9 cellular contexts compared by ENCODE assay signal in the genomic region with DNA sequence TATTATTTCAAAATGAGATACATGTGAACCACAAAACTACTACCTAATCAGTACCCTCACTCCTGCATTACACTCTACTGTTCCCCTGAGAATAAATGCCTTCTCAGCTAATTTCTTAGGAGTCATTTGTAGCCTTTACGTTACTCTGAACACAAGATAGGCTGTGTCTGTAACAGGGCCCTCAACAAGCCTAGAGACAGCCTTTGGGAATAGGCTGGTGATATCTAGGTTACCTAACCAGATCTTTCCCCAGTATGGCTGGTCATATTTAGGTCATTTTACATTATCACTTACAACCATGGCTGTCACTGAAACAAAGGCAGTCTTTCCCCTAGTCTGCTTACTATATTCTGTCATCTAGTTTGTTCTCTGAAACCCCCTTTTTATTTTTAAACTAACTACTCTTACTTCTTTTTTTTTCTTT. TPM values are rescaled to one million over a fixed set of nuclear protein-coding genes. Genes with fewer than 3 reads are reported as not detected.
A peak's percentile ranks its signal among the peaks of the same experiment; 100 is the strongest.
DNase-seq lines count a peak whose midpoint lies in the region; ATAC-seq and TF ChIP-seq lines count a peak whose summit lies in the region.
"Had no signal": no experiment of that assay in that cellular context is flagged by ENCODE, and none has a peak within 500 bp of the region (broad histone marks: within the 10 kb centered on the region; RNA-seq: fewer than 3 reads in every experiment).

No MANE protein-coding gene starts in this region.

- no peaks in the 10 kb centered on the region for H3K9me3 Mint-ChIP-seq in CD8-positive, alpha-beta memory T cell
- no peaks in the 10 kb centered on the region for H3K9me3 Mint-ChIP-seq in activated naive CD8-positive, alpha-beta T cell treated with anti-CD3 and anti-CD28 coated beads, Interleukin-2, amount 50 U/mL, for 24 hours

- peaks cover 17 to 62% (median 25%) of the 10 kb centered on the region in 3 donors for H3K36me3 Mint-ChIP-seq in CD8-positive, alpha-beta memory T cell
- H3K36me3 Mint-ChIP-seq in activated naive CD8-positive, alpha-beta T cell treated with anti-CD3 and anti-CD28 coated beads, Interleukin-2, amount 50 U/mL, for 24 hours (ENCODE audit: low read depth), result peaks cover 49% of the 10 kb centered on the region

- H3K9me3 ChIP-seq in CD8-positive, alpha-beta memory T cell (ENCODE audit: low read length), result no peaks in the 10 kb centered on the region
- H3K9me3 ChIP-seq in psoas muscle (no peaks in the 10 kb centered on the region), esophagus squamous epithelium (no peaks in the 10 kb centered on the region)

- peaks cover 73 to 95% (median 91%) of the 10 kb centered on the region in 3 donors for H3K4me1 Mint-ChIP-seq in CD8-positive, alpha-beta memory T cell
- H3K4me1 Mint-ChIP-seq in activated naive CD8-positive, alpha-beta T cell treated with anti-CD3 and anti-CD28 coated beads, Interleukin-2, amount 50 U/mL, for 24 hours, result peaks cover 87% of the 10 kb centered on the region

- H3K4me1 ChIP-seq in CD8-positive, alpha-beta memory T cell (ENCODE audit: insufficient read depth, low read length), result peaks cover 95% of the 10 kb centered on the region
- H3K4me1 ChIP-seq in psoas muscle, result no peaks in the 10 kb centered on the region
- H3K4me1 ChIP-seq in esophagus squamous epithelium, result peaks cover 0 to 6% (median 0%) of the 10 kb centered on the region in 3 donors

- WGBS in psoas muscle, 3 donors, result 91 to 100% (median 96%) methylated on average over 1 of the region's 1 CpG
- WGBS in esophagus squamous epithelium, 2 donors, result 77 to 83% methylated on average over 1 of the region's 1 CpG

- peak overlapping the region; percentile 53 for H3K27ac ChIP-seq in CD8-positive, alpha-beta memory T cell (ENCODE audit: low read depth, low read length)
- H3K27ac ChIP-seq in psoas muscle (no peak overlapping the region), esophagus squamous epithelium (no peak overlapping the region)

- no peak for TF ChIP-seq POLR2A in esophagus squamous epithelium (IDR thresholded peaks at IDR 0.05)

- intact Hi-C loops in psoas muscle (cut with DNase I) (no loop called here), esophagus squamous epithelium (cut with DNase I) (no loop called here)

- TF ChIP-seq CTCF in psoas muscle (IDR thresholded peaks at IDR 0.05), result no peak
- TF ChIP-seq CTCF in esophagus squamous epithelium (IDR thresholded peaks at IDR 0.05), result no peak

- H3K4me3 ChIP-seq in CD8-positive, alpha-beta memory T cell (ENCODE audit: low read length), result peak overlapping the region; percentile 57
- H3K4me3 ChIP-seq in psoas muscle (no peak overlapping the region), esophagus squamous epithelium (no peak overlapping the region)

- H3K27ac Mint-ChIP-seq in CD8-positive, alpha-beta memory T cell, result peak overlapping the region; percentile 78 to 98 (median 95)
- H3K27ac Mint-ChIP-seq in activated naive CD8-positive, alpha-beta T cell treated with anti-CD3 and anti-CD28 coated beads, Interleukin-2, amount 50 U/mL, for 24 hours, result peak overlapping the region; percentile 95

- no peaks in the 10 kb centered on the region for H3K27me3 ChIP-seq in CD8-positive, alpha-beta memory T cell (ENCODE audit: insufficient read depth, low read length, poor library complexity, severe bottlenecking)
- H3K27me3 ChIP-seq in psoas muscle (ENCODE audit: insufficient read depth in 3 of 3, low read length in 2 of 3) (no peaks in the 10 kb centered on the region), esophagus squamous epithelium (no peaks in the 10 kb centered on the region)

- POLR2A ChIA-PET in CD8-positive, alpha-beta memory T cell (lab: Charles Lee), result interaction anchor here (0.6 to 7.3 kb wide), 10 partner anchors 9 to 356 kb away, joined by 3 to 163 read pairs (median 4); a partner anchor contains a TSS

- CTCF ChIA-PET in CD8-positive, alpha-beta memory T cell (lab: Charles Lee), result interaction anchor here (0.7 to 12.9 kb wide), 5 partner anchors 13 to 93 kb away, joined by 3 to 160 read pairs (median 3); a partner anchor contains a TSS

- peaks cover 18% of the 10 kb centered on the region for H3K36me3 ChIP-seq in CD8-positive, alpha-beta memory T cell (ENCODE audit: insufficient read depth, low read length)
- H3K36me3 ChIP-seq in psoas muscle (ENCODE audit: insufficient read depth in 1 of 2, low read depth in 1 of 2) (peaks cover 0 to 79% of the 10 kb centered on the region in 2 donors), esophagus squamous epithelium (peaks cover 0 to 85% (median 0%) of the 10 kb centered on the region in 3 donors)

- ATAC-seq in GM21381 (IDR thresholded peaks at IDR 0.05; ENCODE audit: unreplicated experiment) (peak; percentile 51), HG03354 (IDR thresholded peaks at IDR 0.05; ENCODE audit: poor library complexity, severe bottlenecking, unreplicated experiment) (peak; percentile 76), psoas muscle (no peak)
- peak; percentile 30 for ATAC-seq in activated naive CD8-positive, alpha-beta T cell treated with anti-CD3 and anti-CD28 coated beads, Interleukin-2, amount 50 U/mL, for 24 hours

- peak overlapping the region; percentile 28 to 79 (median 72) for H3K4me3 Mint-ChIP-seq in CD8-positive, alpha-beta memory T cell
- peak overlapping the region; percentile 78 for H3K4me3 Mint-ChIP-seq in activated naive CD8-positive, alpha-beta T cell treated with anti-CD3 and anti-CD28 coated beads, Interleukin-2, amount 50 U/mL, for 24 hours

- peak in 2 of 5 donors; percentile 48 to 53 for DNase-seq in CD8-positive, alpha-beta memory T cell
- no peak for DNase-seq in activated naive CD8-positive, alpha-beta T cell treated with anti-CD3 and anti-CD28 coated beads, Interleukin-2, amount 50 U/mL, for 24 hours
- no peak for DNase-seq in psoas muscle
- no peak for DNase-seq in NCI-H82 (lab: John Stamatoyannopoulos, UW)
- no peak for DNase-seq in esophagus squamous epithelium (lab: John Stamatoyannopoulos, UW)
- no peak for DNase-seq in stimulated activated CD4-positive, alpha-beta T cell treated with anti-CD3 and anti-CD28 coated beads, Interleukin-15, amount 100 ng/mL, for 24 hours
- DNase-seq: OCI-M1 had no signal

- no peaks in the 10 kb centered on the region for H3K27me3 Mint-ChIP-seq in CD8-positive, alpha-beta memory T cell
- H3K27me3 Mint-ChIP-seq in activated naive CD8-positive, alpha-beta T cell treated with anti-CD3 and anti-CD28 coated beads, Interleukin-2, amount 50 U/mL, for 24 hours, result no peaks in the 10 kb centered on the region

RNA-seq across cellular contexts. Expression of a gene that starts 14.2 kb away (rescaled TPM):
- 10 to 100 TPM; 76.0 to 77.1 TPM for total RNA-seq in CD8-positive, alpha-beta memory T cell
- 87.1 TPM for polyA plus RNA-seq in CD8-positive, alpha-beta memory T cell
- total RNA-seq in psoas muscle (10 to 100 TPM; 14.9 to 22.7 (median 17.2) TPM), esophagus squamous epithelium (10 to 100 TPM; 13.9 to 52.6 (median 21.7) TPM)
- polyA plus RNA-seq in psoas muscle, result 1 to 10 TPM; 5.6 to 8.3 (median 7.0) TPM

RNA-seq across cellular contexts. Expression of a gene that starts 14.6 kb away (rescaled TPM):
- total RNA-seq in CD8-positive, alpha-beta memory T cell, result 10 to 100 TPM; 38.9 to 39.7 TPM
- 39.6 TPM for polyA plus RNA-seq in CD8-positive, alpha-beta memory T cell
- total RNA-seq in psoas muscle (1 to 10 TPM; 5.1 to 6.9 (median 6.5) TPM), esophagus squamous epithelium (10 to 100 TPM in 2 of 4 donors, 1 to 10 TPM in 2; 8.2 to 15.6 (median 11.7) TPM)
- polyA plus RNA-seq in psoas muscle, result 1 to 10 TPM; 2.0 to 4.8 (median 3.8) TPM

Comparison
In these comparisons a context has a peak if more than half of its experiments do, and no peak if none do; other contexts are left out.
1. ATAC-seq: peak in GM21381 (single experiment), HG03354 (single experiment) and activated naive CD8-positive, alpha-beta T cell treated with anti-CD3 and anti-CD28 coated beads, Interleukin-2, amount 50 U/mL, for 24 hours (single experiment); none in psoas muscle (0 of 4).